2 cellular contexts compared by ENCODE assay signal in the genomic region with DNA sequence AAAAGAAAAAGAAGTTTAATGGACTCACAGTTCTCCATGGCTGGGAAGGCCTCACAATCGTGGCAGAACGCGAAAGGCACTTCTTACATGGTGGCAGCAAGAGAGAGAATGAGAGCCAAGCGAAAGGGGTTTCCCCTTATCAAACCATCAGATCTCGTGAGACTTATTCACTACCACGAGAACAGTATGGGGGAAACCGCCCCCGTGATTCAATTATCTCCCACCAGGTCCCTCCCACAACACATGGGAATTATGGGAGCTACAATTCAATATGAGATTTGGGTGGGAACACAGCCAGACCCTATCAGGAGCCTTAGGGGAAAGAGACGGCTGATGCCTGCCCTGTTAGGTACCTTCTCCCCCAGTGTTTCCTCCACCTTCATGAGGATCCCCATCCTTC. TPM values are rescaled to one million over a fixed set of nuclear protein-coding genes. Genes with fewer than 3 reads are reported as not detected.
"Had no signal": no experiment of that assay in that cellular context is flagged by ENCODE, and none has a peak within 500 bp of the region (broad histone marks: within the 10 kb centered on the region; RNA-seq: fewer than 3 reads in every experiment).

No MANE protein-coding gene starts in this region.

RNA-seq across cellular contexts. Expression of a gene that starts 43.0 kb away (rescaled TPM):
- total RNA-seq: G401 had no signal
- polyA plus RNA-seq: GM12878 had no signal
